In the genomic region with DNA sequence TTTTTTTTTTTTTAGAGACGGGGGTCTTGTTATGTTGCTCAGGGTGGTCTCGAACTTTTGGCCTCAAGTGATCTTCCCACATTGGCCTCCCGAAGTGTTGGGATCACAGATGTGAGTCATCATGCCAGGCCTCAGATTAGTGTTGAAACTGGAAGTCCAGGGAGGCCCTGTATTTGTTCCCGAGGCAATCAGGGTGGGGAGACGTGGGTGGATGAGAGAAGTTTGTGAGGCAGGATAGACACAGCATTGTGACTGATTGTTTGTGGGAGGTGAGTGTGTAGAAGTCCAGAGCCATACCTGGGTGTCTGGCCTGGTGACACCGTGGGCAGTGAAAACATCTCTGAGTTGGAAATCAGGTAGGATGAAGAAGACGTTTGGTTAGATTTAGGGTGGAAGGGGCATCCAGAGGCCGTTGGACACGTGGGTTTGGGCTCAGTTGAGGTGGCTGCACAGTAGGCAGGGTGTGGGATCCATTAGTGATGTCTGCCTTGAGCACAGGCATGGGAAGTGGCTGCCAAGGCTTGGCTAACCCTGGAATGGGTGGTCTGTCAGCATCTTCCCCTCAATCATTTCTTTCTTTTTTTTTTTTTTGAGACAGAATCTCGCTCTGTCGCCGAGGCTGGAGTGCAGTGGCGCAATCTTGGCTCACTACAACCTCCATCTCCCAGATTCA, we compare ENCODE assay signal across 1 cellular context.
TF ChIP-seq lines count a peak whose summit lies in the region.

No MANE protein-coding gene starts in this region.

TF ChIP-seq in GM23338, 12 proteins besides CTCF, POLR2A, EP300 and RAD21:
- TF ChIP-seq, protein P1, sequence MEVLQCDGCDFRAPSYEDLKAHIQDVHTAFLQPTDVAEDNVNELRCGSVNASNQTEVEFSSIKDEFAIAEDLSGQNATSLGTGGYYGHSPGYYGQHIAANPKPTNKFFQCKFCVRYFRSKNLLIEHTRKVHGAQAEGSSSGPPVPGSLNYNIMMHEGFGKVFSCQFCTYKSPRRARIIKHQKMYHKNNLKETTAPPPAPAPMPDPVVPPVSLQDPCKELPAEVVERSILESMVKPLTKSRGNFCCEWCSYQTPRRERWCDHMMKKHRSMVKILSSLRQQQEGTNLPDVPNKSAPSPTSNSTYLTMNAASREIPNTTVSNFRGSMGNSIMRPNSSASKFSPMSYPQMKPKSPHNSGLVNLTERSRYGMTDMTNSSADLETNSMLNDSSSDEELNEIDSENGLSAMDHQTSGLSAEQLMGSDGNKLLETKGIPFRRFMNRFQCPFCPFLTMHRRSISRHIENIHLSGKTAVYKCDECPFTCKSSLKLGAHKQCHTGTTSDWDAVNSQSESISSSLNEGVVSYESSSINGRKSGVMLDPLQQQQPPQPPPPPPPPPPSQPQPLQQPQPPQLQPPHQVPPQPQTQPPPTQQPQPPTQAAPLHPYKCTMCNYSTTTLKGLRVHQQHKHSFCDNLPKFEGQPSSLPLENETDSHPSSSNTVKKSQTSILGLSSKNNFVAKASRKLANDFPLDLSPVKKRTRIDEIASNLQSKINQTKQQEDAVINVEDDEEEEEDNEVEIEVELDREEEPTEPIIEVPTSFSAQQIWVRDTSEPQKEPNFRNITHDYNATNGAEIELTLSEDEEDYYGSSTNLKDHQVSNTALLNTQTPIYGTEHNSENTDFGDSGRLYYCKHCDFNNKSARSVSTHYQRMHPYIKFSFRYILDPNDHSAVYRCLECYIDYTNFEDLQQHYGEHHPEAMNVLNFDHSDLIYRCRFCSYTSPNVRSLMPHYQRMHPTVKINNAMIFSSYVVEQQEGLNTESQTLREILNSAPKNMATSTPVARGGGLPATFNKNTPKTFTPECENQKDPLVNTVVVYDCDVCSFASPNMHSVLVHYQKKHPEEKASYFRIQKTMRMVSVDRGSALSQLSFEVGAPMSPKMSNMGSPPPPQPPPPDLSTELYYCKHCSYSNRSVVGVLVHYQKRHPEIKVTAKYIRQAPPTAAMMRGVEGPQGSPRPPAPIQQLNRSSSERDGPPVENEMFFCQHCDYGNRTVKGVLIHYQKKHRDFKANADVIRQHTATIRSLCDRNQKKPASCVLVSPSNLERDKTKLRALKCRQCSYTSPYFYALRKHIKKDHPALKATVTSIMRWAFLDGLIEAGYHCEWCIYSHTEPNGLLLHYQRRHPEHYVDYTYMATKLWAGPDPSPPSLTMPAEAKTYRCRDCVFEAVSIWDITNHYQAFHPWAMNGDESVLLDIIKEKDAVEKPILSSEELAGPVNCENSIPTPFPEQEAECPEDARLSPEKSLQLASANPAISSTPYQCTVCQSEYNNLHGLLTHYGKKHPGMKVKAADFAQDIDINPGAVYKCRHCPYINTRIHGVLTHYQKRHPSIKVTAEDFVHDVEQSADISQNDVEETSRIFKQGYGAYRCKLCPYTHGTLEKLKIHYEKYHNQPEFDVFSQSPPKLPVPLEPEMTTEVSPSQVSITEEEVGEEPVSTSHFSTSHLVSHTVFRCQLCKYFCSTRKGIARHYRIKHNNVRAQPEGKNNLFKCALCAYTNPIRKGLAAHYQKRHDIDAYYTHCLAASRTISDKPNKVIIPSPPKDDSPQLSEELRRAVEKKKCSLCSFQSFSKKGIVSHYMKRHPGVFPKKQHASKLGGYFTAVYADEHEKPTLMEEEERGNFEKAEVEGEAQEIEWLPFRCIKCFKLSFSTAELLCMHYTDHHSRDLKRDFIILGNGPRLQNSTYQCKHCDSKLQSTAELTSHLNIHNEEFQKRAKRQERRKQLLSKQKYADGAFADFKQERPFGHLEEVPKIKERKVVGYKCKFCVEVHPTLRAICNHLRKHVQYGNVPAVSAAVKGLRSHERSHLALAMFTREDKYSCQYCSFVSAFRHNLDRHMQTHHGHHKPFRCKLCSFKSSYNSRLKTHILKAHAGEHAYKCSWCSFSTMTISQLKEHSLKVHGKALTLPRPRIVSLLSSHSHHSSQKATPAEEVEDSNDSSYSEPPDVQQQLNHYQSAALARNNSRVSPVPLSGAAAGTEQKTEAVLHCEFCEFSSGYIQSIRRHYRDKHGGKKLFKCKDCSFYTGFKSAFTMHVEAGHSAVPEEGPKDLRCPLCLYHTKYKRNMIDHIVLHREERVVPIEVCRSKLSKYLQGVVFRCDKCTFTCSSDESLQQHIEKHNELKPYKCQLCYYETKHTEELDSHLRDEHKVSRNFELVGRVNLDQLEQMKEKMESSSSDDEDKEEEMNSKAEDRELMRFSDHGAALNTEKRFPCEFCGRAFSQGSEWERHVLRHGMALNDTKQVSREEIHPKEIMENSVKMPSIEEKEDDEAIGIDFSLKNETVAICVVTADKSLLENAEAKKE (CRISPR knock-in tag; IDR thresholded peaks at IDR 0.05), result no peak
- TF ChIP-seq EZH2 (IDR thresholded peaks at IDR 0.05; ENCODE audit: low read depth, unreplicated experiment), result no peak
- no peak for TF ChIP-seq ZNF114 (CRISPR knock-in tag; IDR thresholded peaks at IDR 0.05)
- no peak for TF ChIP-seq ZNF331 (CRISPR knock-in tag; IDR thresholded peaks at IDR 0.05; ENCODE audit: low read depth)
- TF ChIP-seq JUNB (IDR thresholded peaks at IDR 0.05; ENCODE audit: unreplicated experiment), result no peak
- TF ChIP-seq, protein P2, sequence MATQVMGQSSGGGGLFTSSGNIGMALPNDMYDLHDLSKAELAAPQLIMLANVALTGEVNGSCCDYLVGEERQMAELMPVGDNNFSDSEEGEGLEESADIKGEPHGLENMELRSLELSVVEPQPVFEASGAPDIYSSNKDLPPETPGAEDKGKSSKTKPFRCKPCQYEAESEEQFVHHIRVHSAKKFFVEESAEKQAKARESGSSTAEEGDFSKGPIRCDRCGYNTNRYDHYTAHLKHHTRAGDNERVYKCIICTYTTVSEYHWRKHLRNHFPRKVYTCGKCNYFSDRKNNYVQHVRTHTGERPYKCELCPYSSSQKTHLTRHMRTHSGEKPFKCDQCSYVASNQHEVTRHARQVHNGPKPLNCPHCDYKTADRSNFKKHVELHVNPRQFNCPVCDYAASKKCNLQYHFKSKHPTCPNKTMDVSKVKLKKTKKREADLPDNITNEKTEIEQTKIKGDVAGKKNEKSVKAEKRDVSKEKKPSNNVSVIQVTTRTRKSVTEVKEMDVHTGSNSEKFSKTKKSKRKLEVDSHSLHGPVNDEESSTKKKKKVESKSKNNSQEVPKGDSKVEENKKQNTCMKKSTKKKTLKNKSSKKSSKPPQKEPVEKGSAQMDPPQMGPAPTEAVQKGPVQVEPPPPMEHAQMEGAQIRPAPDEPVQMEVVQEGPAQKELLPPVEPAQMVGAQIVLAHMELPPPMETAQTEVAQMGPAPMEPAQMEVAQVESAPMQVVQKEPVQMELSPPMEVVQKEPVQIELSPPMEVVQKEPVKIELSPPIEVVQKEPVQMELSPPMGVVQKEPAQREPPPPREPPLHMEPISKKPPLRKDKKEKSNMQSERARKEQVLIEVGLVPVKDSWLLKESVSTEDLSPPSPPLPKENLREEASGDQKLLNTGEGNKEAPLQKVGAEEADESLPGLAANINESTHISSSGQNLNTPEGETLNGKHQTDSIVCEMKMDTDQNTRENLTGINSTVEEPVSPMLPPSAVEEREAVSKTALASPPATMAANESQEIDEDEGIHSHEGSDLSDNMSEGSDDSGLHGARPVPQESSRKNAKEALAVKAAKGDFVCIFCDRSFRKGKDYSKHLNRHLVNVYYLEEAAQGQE (IDR thresholded peaks at IDR 0.05; ENCODE audit: unreplicated experiment), result no peak
- TF ChIP-seq CREB1 (CRISPR knock-in tag; IDR thresholded peaks at IDR 0.05; ENCODE audit: low read depth), result no peak
- TF ChIP-seq POLR2AphosphoS5 (IDR thresholded peaks at IDR 0.05; ENCODE audit: low read depth), result no peak
- TF ChIP-seq STAT1 (IDR thresholded peaks at IDR 0.05; ENCODE audit: unreplicated experiment), result no peak
- no peak for TF ChIP-seq NANOG (IDR thresholded peaks at IDR 0.05; ENCODE audit: borderline replicate concordance)
- no peak for TF ChIP-seq EZH2phosphoT487 (IDR thresholded peaks at IDR 0.05; ENCODE audit: unreplicated experiment)
